Comparison of ENCODE assay signal across 8 cellular contexts in the genomic region with DNA sequence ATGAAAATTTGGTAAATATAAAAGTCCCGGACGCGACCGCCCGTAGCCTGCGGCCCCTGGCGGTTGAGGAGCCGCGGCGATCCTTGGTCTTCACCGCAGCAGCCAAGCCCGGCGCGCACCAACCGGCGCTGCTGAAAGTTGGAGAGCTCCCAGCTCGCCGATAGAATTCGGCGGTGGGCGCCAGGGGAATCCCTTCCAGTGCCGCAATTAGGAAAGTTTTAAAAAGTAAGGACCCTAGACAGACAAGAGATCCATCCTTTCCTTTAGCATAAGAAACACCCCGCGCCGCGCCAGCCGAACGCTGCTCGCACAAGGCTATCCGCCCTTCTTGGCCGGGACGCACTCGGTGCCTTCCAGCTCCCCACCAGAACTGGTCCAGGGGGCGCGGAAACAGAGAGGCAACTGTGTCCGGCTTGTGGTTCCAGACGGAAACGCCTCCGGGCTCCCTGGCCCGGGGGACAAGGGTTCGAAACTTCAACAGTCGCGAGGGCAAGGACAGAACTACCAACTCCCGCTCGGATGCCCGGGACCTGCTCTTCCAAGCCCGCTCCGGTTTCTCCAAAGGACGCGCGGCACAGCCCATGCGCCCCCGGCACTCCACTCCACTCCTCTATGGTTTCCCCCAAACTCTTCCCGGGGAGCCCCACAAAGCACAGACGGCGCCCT. TPM values are rescaled to one million over a fixed set of nuclear protein-coding genes. Genes with fewer than 3 reads are reported as not detected.
DNase-seq lines count a peak whose midpoint lies in the region; ATAC-seq, FAIRE-seq and TF ChIP-seq lines count a peak whose summit lies in the region.

No MANE protein-coding gene starts in this region.

- POLR2A ChIA-PET in activated CD8-positive, alpha-beta T cell treated with anti-CD3 and anti-CD28 coated beads, Interleukin-2, amount 10 ng/mL, durations not matched to agents 7 days and 5 days (lab: Charles Lee), result no interaction called here

- ATAC-seq in HG03354 (IDR thresholded peaks at IDR 0.05; ENCODE audit: poor library complexity, severe bottlenecking, unreplicated experiment) (peak; percentile 34), GM21447 (IDR thresholded peaks at IDR 0.05; ENCODE audit: unreplicated experiment) (no peak)
- no peak for ATAC-seq in activated CD8-positive, alpha-beta T cell treated with anti-CD3 and anti-CD28 coated beads, Interleukin-2, amount 10 ng/mL, durations not matched to agents 7 days and 5 days

- H3K4me3 Mint-ChIP-seq in activated CD8-positive, alpha-beta T cell treated with anti-CD3 and anti-CD28 coated beads, Interleukin-2, amount 10 ng/mL, durations not matched to agents 7 days and 5 days, result peak overlapping the region; percentile 65
- H3K4me3 Mint-ChIP-seq in neural crest cell, result peak overlapping the region; percentile 92

- CTCF ChIA-PET in activated CD8-positive, alpha-beta T cell treated with anti-CD3 and anti-CD28 coated beads, Interleukin-2, amount 10 ng/mL, durations not matched to agents 7 days and 5 days (lab: Charles Lee), result interaction anchor here (0.6 to 1.3 kb wide), 3 partner anchors 32 to 241 kb away, joined by 3 read pairs; no protein-coding TSS in a partner anchor

- peak; percentile 60 for DNase-seq in activated CD8-positive, alpha-beta memory T cell treated with anti-CD3 and anti-CD28 coated beads for 24 hours
- DNase-seq in activated CD8-positive, alpha-beta memory T cell treated with anti-CD3 and anti-CD28 coated beads, Interleukin-2, amount 50 U/mL, for 4 hours, result no peak
- DNase-seq in activated CD8-positive, alpha-beta T cell treated with anti-CD3 and anti-CD28 coated beads, Interleukin-2, amount 10 ng/mL, durations not matched to agents 7 days and 5 days, result peak; percentile 33
- peak; percentile 28 to 36 for DNase-seq in frontal cortex (ENCODE audit: low spot score in 2 of 2)
- peak; percentile 52 for DNase-seq in neural crest cell (ENCODE audit: low read depth, low spot score)
- DNase-seq in NCI-H345 treated with DMSO at 0.1 percent for 48 hours (lab: John Stamatoyannopoulos, UW; ENCODE audit: unreplicated experiment), result no peak

- no peaks in the 10 kb centered on the region for H3K36me3 Mint-ChIP-seq in activated CD8-positive, alpha-beta T cell treated with anti-CD3 and anti-CD28 coated beads, Interleukin-2, amount 10 ng/mL, durations not matched to agents 7 days and 5 days (ENCODE audit: low read depth)
- no peaks in the 10 kb centered on the region for H3K36me3 Mint-ChIP-seq in neural crest cell (ENCODE audit: low read depth)

- no peaks in the 10 kb centered on the region for H3K9me3 Mint-ChIP-seq in activated CD8-positive, alpha-beta T cell treated with anti-CD3 and anti-CD28 coated beads, Interleukin-2, amount 10 ng/mL, durations not matched to agents 7 days and 5 days (ENCODE audit: insufficient read depth)
- no peaks in the 10 kb centered on the region for H3K9me3 Mint-ChIP-seq in neural crest cell

- no peak overlapping the region for H3K27ac Mint-ChIP-seq in activated CD8-positive, alpha-beta T cell treated with anti-CD3 and anti-CD28 coated beads, Interleukin-2, amount 10 ng/mL, durations not matched to agents 7 days and 5 days
- no peak overlapping the region for H3K27ac Mint-ChIP-seq in neural crest cell (ENCODE audit: unreplicated experiment)

- H3K4me1 Mint-ChIP-seq in activated CD8-positive, alpha-beta T cell treated with anti-CD3 and anti-CD28 coated beads, Interleukin-2, amount 10 ng/mL, durations not matched to agents 7 days and 5 days (ENCODE audit: low read depth), result peaks cover 15% of the 10 kb centered on the region
- H3K4me1 Mint-ChIP-seq in neural crest cell, result peaks cover 20% of the 10 kb centered on the region

- FAIRE-seq in frontal cortex (lab: Jason Lieb, UNC), result no peak

- TF ChIP-seq CTCF in neural crest cell (conservative IDR thresholded peaks at IDR 0.05), result peak; percentile 63

- H3K27me3 Mint-ChIP-seq in activated CD8-positive, alpha-beta T cell treated with anti-CD3 and anti-CD28 coated beads, Interleukin-2, amount 10 ng/mL, durations not matched to agents 7 days and 5 days (ENCODE audit: low read depth), result peaks cover 58% of the 10 kb centered on the region
- peaks cover 86% of the 10 kb centered on the region for H3K27me3 Mint-ChIP-seq in neural crest cell (ENCODE audit: low read depth)

RNA-seq across cellular contexts. Expression of a gene that starts 1.7 kb away (rescaled TPM):
- under 1 TPM; 0.16 to 0.18 TPM for total RNA-seq in activated CD8-positive, alpha-beta T cell treated with anti-CD3 and anti-CD28 coated beads, Interleukin-2, amount 10 ng/mL, durations not matched to agents 7 days and 5 days
- total RNA-seq in frontal cortex (4.1 TPM), neural crest cell (1.2 and 1.5 TPM in 2 replicates)

Comparison
In these comparisons a context has a peak if more than half of its experiments do, and no peak if none do; other contexts are left out.
1. DNase-seq: peak in activated CD8-positive, alpha-beta memory T cell treated with anti-CD3 and anti-CD28 coated beads for 24 hours (single experiment), activated CD8-positive, alpha-beta T cell treated with anti-CD3 and anti-CD28 coated beads, Interleukin-2, amount 10 ng/mL, durations not matched to agents 7 days and 5 days (single experiment), frontal cortex (2 of 2) and neural crest cell (single experiment); none in activated CD8-positive, alpha-beta memory T cell treated with anti-CD3 and anti-CD28 coated beads, Interleukin-2, amount 50 U/mL, for 4 hours (single experiment) and NCI-H345 treated with DMSO at 0.1 percent for 48 hours (single experiment).